In the genomic region with DNA sequence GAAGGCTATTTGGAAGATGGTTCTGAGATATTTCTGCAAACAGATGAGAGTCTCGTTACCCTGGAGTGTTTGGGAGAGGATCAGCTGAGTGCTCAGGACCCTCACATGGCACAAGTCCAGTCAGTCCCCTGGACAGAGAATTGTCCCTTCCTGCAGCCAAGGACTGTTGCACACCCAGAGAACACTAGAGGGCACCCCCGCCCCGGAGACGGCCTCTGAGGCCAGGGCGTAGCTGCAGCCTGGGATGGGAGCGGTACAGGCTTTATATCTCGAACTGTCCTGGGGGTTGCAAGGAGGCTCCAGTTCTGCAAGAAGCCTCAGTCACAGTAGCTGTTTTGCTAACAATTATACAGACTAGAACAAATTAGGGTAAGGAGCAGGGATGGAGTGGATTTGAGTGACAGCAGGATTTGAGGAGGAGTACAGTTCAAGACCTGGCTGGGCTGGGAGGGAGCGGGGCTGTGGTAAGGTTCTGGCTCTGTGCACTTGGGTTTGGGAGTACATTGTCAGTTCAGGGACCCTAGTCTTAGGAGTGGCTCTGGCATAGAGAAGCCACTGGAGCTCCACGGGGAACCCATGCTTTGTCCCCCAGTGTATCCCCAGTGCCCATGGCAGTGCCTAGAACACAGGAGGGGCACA, we compare ENCODE assay signal across 8 cellular contexts.
DNase-seq lines count a peak whose midpoint lies in the region; ATAC-seq and TF ChIP-seq lines count a peak whose summit lies in the region.

No MANE protein-coding gene starts in this region.

- no peaks in the 10 kb centered on the region for H3K9me2 ChIP-seq in neural cell (ENCODE audit: insufficient read depth, low read length)

- H4K20me1 ChIP-seq in neural cell (ENCODE audit: insufficient read depth) = no peaks in the 10 kb centered on the region

- H3K79me2 ChIP-seq in neural cell (replicated peaks; ENCODE audit: insufficient read depth, low read length) = no peaks in the 10 kb centered on the region

- CTCF ChIA-PET in activated CD4-positive, alpha-beta memory T cell treated with anti-CD3 and anti-CD28 coated beads for 36 hours (lab: Charles Lee) = interaction anchor here (0.6 to 3.6 kb wide), 13 partner anchors 10 to 427 kb away, joined by 3 to 38 read pairs (median 6); no protein-coding TSS in a partner anchor

- H3K36me3 Mint-ChIP-seq in activated CD4-positive, alpha-beta memory T cell treated with anti-CD3 and anti-CD28 coated beads for 36 hours = no peaks in the 10 kb centered on the region

- peaks cover 7% of the 10 kb centered on the region for H3K9me3 Mint-ChIP-seq in activated CD4-positive, alpha-beta memory T cell treated with anti-CD3 and anti-CD28 coated beads for 36 hours

- no peak overlapping the region for H2AFZ ChIP-seq in neural cell (ENCODE audit: low read depth, low read length)

- peak; percentile 92 for TF ChIP-seq CTCF in fibroblast of the aortic adventitia (IDR thresholded peaks at IDR 0.05; ENCODE audit: insufficient read depth, low read length)
- peak; percentile 94 for TF ChIP-seq CTCF in neural cell (IDR thresholded peaks at IDR 0.05; ENCODE audit: poor library complexity, severe bottlenecking)
- TF ChIP-seq CTCF in upper lobe of right lung (IDR thresholded peaks at IDR 0.05) = peak; percentile 91

- peak; percentile 60 for ATAC-seq in HG02759 (IDR thresholded peaks at IDR 0.05; ENCODE audit: unreplicated experiment)
- ATAC-seq in upper lobe of right lung = peak; percentile 91
- no peak for ATAC-seq in GM18870 (IDR thresholded peaks at IDR 0.05; ENCODE audit: unreplicated experiment)

- H3K9ac ChIP-seq in neural cell (ENCODE audit: low read length) = no peak overlapping the region

- no peaks in the 10 kb centered on the region for H3K27me3 ChIP-seq in neural cell (ENCODE audit: insufficient read depth, low read depth, low read length)
- no peaks in the 10 kb centered on the region for H3K27me3 ChIP-seq in upper lobe of right lung

- no peaks in the 10 kb centered on the region for H3K4me1 Mint-ChIP-seq in activated CD4-positive, alpha-beta memory T cell treated with anti-CD3 and anti-CD28 coated beads for 36 hours (ENCODE audit: low read depth)

- intact Hi-C loops in activated CD4-positive, alpha-beta memory T cell treated with anti-CD3 and anti-CD28 coated beads for 36 hours (cut with micrococcal nuclease) = no loop called here
- intact Hi-C loops in upper lobe of right lung (cut with DNase I) = loop anchor here (5.0 kb wide), 2 partner anchors 50 to 65 kb away; no protein-coding TSS in a partner anchor

- H3K4me3 Mint-ChIP-seq in activated CD4-positive, alpha-beta memory T cell treated with anti-CD3 and anti-CD28 coated beads for 36 hours = no peak overlapping the region

- TF ChIP-seq RAD21 in neural cell (conservative IDR thresholded peaks at IDR 0.05) = peak; percentile 93

- H3K4me3 ChIP-seq in fibroblast of the aortic adventitia (ENCODE audit: low read depth, low read length) = no peak overlapping the region
- H3K4me3 ChIP-seq in neural cell (ENCODE audit: low read length) = no peak overlapping the region
- no peak overlapping the region for H3K4me3 ChIP-seq in upper lobe of right lung

- H3K4me1 ChIP-seq in upper lobe of right lung = peaks cover 49% of the 10 kb centered on the region

- H3K36me3 ChIP-seq in neural cell (ENCODE audit: insufficient read depth, low read length) (no peaks in the 10 kb centered on the region), upper lobe of right lung (peaks cover 47% of the 10 kb centered on the region)

- DNase-seq in DMS79 treated with DMSO at 0.1 percent for 48 hours (lab: John Stamatoyannopoulos, UW) (peak; percentile 67), NCI-H345 (lab: John Stamatoyannopoulos, UW) (peak; percentile 38), fibroblast of the aortic adventitia (ENCODE audit: low read depth) (peak; percentile 76), upper lobe of right lung (peak; percentile 88)
- DNase-seq in activated CD4-positive, alpha-beta memory T cell treated with anti-CD3 and anti-CD28 coated beads for 36 hours = peak; percentile 55

- H3K27ac ChIP-seq in neural cell (ENCODE audit: low read length) (no peak overlapping the region), upper lobe of right lung (peak overlapping the region; percentile 78)

- TF ChIP-seq EP300 in neural cell (conservative IDR thresholded peaks at IDR 0.05; ENCODE audit: poor library complexity, severe bottlenecking) = no peak

- POLR2A ChIA-PET in activated CD4-positive, alpha-beta memory T cell treated with anti-CD3 and anti-CD28 coated beads for 36 hours (lab: Charles Lee) = no interaction called here

- no peak overlapping the region for H3K4me2 ChIP-seq in neural cell (ENCODE audit: low read length)

- no peaks in the 10 kb centered on the region for H3F3A ChIP-seq in neural cell (ENCODE audit: insufficient read depth, low read length, poor library complexity, severe bottlenecking)

- H3K27me3 Mint-ChIP-seq in activated CD4-positive, alpha-beta memory T cell treated with anti-CD3 and anti-CD28 coated beads for 36 hours = peaks cover under 1% of the 10 kb centered on the region

- H3K9me3 ChIP-seq in neural cell (ENCODE audit: low read length) (no peaks in the 10 kb centered on the region), upper lobe of right lung (no peaks in the 10 kb centered on the region)

- no peak overlapping the region for H3K27ac Mint-ChIP-seq in activated CD4-positive, alpha-beta memory T cell treated with anti-CD3 and anti-CD28 coated beads for 36 hours

TF ChIP-seq in neural cell, 6 proteins besides CTCF, POLR2A, EP300 and RAD21:
- TF ChIP-seq, protein P1, sequence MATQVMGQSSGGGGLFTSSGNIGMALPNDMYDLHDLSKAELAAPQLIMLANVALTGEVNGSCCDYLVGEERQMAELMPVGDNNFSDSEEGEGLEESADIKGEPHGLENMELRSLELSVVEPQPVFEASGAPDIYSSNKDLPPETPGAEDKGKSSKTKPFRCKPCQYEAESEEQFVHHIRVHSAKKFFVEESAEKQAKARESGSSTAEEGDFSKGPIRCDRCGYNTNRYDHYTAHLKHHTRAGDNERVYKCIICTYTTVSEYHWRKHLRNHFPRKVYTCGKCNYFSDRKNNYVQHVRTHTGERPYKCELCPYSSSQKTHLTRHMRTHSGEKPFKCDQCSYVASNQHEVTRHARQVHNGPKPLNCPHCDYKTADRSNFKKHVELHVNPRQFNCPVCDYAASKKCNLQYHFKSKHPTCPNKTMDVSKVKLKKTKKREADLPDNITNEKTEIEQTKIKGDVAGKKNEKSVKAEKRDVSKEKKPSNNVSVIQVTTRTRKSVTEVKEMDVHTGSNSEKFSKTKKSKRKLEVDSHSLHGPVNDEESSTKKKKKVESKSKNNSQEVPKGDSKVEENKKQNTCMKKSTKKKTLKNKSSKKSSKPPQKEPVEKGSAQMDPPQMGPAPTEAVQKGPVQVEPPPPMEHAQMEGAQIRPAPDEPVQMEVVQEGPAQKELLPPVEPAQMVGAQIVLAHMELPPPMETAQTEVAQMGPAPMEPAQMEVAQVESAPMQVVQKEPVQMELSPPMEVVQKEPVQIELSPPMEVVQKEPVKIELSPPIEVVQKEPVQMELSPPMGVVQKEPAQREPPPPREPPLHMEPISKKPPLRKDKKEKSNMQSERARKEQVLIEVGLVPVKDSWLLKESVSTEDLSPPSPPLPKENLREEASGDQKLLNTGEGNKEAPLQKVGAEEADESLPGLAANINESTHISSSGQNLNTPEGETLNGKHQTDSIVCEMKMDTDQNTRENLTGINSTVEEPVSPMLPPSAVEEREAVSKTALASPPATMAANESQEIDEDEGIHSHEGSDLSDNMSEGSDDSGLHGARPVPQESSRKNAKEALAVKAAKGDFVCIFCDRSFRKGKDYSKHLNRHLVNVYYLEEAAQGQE (IDR thresholded peaks at IDR 0.05; ENCODE audit: borderline replicate concordance) = no peak
- peak; percentile 87 for TF ChIP-seq SMC3 (conservative IDR thresholded peaks at IDR 0.05; ENCODE audit: poor library complexity)
- TF ChIP-seq EZH2 (IDR thresholded peaks at IDR 0.05; ENCODE audit: borderline replicate concordance, insufficient read depth, low read length, poor library complexity, severe bottlenecking) = no peak
- no peak for TF ChIP-seq MXI1 (conservative IDR thresholded peaks at IDR 0.05; ENCODE audit: poor library complexity, severe bottlenecking)
- no peak for TF ChIP-seq TAF1 (IDR thresholded peaks at IDR 0.05; ENCODE audit: low read depth)
- no peak for TF ChIP-seq POLR2AphosphoS5 (IDR thresholded peaks at IDR 0.05)
TF ChIP-seq in neural cell: peak in this region for 1.

Comparison
In these comparisons a context has a peak if more than half of its experiments do, and no peak if none do; other contexts are left out.
1. DNase-seq: peak in every context shown above with its lines; median percentile 88 in upper lobe of right lung; 76 in fibroblast of the aortic adventitia; 67 in DMS79 treated with DMSO at 0.1 percent for 48 hours; 55 in activated CD4-positive, alpha-beta memory T cell treated with anti-CD3 and anti-CD28 coated beads for 36 hours; 38 in NCI-H345.